20 cellular contexts compared by ENCODE assay signal in the genomic region with DNA sequence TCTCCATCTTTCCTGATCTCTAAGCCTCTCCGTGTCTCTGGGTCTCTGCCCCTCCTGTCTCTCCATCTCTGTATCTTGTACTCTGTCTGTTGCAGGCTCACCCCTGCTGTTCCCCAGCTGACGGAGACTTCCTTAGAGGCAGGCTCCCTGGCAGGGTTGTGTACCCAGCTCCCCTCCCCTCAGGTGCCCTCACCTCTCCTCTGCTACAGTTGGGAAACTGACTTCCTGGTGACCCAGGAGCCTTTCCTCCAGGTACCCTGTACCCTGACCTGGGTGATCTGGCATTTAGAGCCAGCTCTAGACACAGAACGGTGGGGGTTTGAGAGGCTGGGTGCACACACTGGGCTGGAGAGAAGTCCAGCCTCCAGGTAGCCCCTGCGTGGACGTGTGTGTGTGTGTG. TPM values are rescaled to one million over a fixed set of nuclear protein-coding genes. Genes with fewer than 3 reads are reported as not detected.
A peak's percentile ranks its signal among the peaks of the same experiment; 100 is the strongest.
DNase-seq lines count a peak whose midpoint lies in the region; ATAC-seq, FAIRE-seq and TF ChIP-seq lines count a peak whose summit lies in the region.
"Had no signal": no experiment of that assay in that cellular context is flagged by ENCODE, and none has a peak within 500 bp of the region (broad histone marks: within the 10 kb centered on the region; RNA-seq: fewer than 3 reads in every experiment).

No MANE protein-coding gene starts in this region.

- no peak overlapping the region for H2BK20ac ChIP-seq in H1 (ENCODE audit: low read length)

- ATAC-seq in heart right ventricle (no peak), left cardiac atrium (no peak)
- ATAC-seq: activated naive CD8-positive, alpha-beta T cell treated with anti-CD3 and anti-CD28 coated beads, Interleukin-2, amount 50 U/mL, for 24 hours; esophagus mucosa; naive thymus-derived CD4-positive, alpha-beta T cell; stimulated activated naive CD8-positive, alpha-beta T cell treated with anti-CD3 and anti-CD28 coated beads, Interleukin-15, amount 100 ng/mL, for 72 hours had no signal

- no peak overlapping the region for H3K4me2 ChIP-seq in H1 (ENCODE audit: insufficient read depth in 1 of 2, low read depth in 2 of 2, low read length in 2 of 2)

- H3K23me2 ChIP-seq in H1 (ENCODE audit: low read depth, low read length): no peaks in the 10 kb centered on the region

- TF ChIP-seq EP300 in H1 (IDR thresholded peaks at IDR 0.05; ENCODE audit: borderline replicate concordance in 1 of 2, low read depth in 2 of 2, low read length in 2 of 2) (no peak), tibial nerve (IDR thresholded peaks at IDR 0.05) (no peak)

- peak overlapping the region; percentile 29 for H3K4me3 Mint-ChIP-seq in neural crest cell
- H3K4me3 Mint-ChIP-seq: activated CD4-positive, alpha-beta T cell treated with anti-CD3 and anti-CD28 coated beads, Interleukin-2, amount 10 ng/mL, durations not matched to agents 7 days and 5 days; activated naive CD8-positive, alpha-beta T cell treated with anti-CD3 and anti-CD28 coated beads, Interleukin-2, amount 50 U/mL, for 24 hours; stimulated activated naive CD8-positive, alpha-beta T cell treated with anti-CD3 and anti-CD28 coated beads, Interleukin-15, amount 100 ng/mL, for 72 hours; T-helper 2 cell treated with Interferon-gamma antibody and Interleukin-4, amounts not matched to agents 5 μg/mL and 100 μg/mL, for 36 hours had no signal

- CTCF ChIA-PET in H1 (lab: Charles Lee; ENCODE audit: partially characterized antibody): interaction anchor here (0.6 to 5.5 kb wide), 21 partner anchors 8 to 90 kb away, joined by 3 to 38 read pairs (median 6); no protein-coding TSS in a partner anchor

- no peaks in the 10 kb centered on the region for H3K27me3 ChIP-seq in heart right ventricle
- no peaks in the 10 kb centered on the region for H3K27me3 ChIP-seq in H1 (replicated peaks in 1 of 4; ENCODE audit: control insufficient read depth in 3 of 4, extremely low read depth in 1 of 4, insufficient read depth in 3 of 4, low read length in 3 of 4)
- H3K27me3 ChIP-seq in tibial nerve: no peaks in the 10 kb centered on the region
- no peaks in the 10 kb centered on the region for H3K27me3 ChIP-seq in small intestine (ENCODE audit: control insufficient read depth in 2 of 2, insufficient read depth in 2 of 2, low read length in 2 of 2)

- peak overlapping the region; percentile 98 for H2BK15ac ChIP-seq in H1 (ENCODE audit: low read length)

- intact Hi-C loops in heart right ventricle (cut with DNase I): loop anchor here in 7 of 10 donors (5.0 kb wide), 3 partner anchors 34 to 49 kb away; no protein-coding TSS in a partner anchor
- intact Hi-C loops in left cardiac atrium (cut with DNase I): loop anchor here (5.0 kb wide), 2 partner anchors 34 to 44 kb away; no protein-coding TSS in a partner anchor

- H3K4me1 Mint-ChIP-seq in neural crest cell: peaks cover 61% of the 10 kb centered on the region

- H3K27ac Mint-ChIP-seq in neural crest cell (ENCODE audit: unreplicated experiment): peak overlapping the region; percentile 81
- H3K27ac Mint-ChIP-seq: activated CD4-positive, alpha-beta T cell treated with anti-CD3 and anti-CD28 coated beads, Interleukin-2, amount 10 ng/mL, durations not matched to agents 7 days and 5 days; activated naive CD8-positive, alpha-beta T cell treated with anti-CD3 and anti-CD28 coated beads, Interleukin-2, amount 50 U/mL, for 24 hours; stimulated activated naive CD8-positive, alpha-beta T cell treated with anti-CD3 and anti-CD28 coated beads, Interleukin-15, amount 100 ng/mL, for 72 hours; T-helper 2 cell treated with Interferon-gamma antibody and Interleukin-4, amounts not matched to agents 5 μg/mL and 100 μg/mL, for 36 hours had no signal

- peaks cover 20 to 70% (median 49%) of the 10 kb centered on the region in 9 donors for H3K4me1 ChIP-seq in heart right ventricle
- peaks cover 39 to 69% (median 61%) of the 10 kb centered on the region in 4 experiments for H3K4me1 ChIP-seq in H1 (replicated peaks in 1 of 4; ENCODE audit: control insufficient read depth in 3 of 4, insufficient read depth in 4 of 4, low read length in 3 of 4)
- peaks cover 0 to 96% (median 65%) of the 10 kb centered on the region in 4 donors for H3K4me1 ChIP-seq in tibial nerve
- no peaks in the 10 kb centered on the region for H3K4me1 ChIP-seq in small intestine (ENCODE audit: control insufficient read depth in 2 of 2, insufficient read depth in 1 of 2, low read depth in 1 of 2, low read length in 1 of 2)

- H3K9me3 ChIP-seq in heart right ventricle (no peaks in the 10 kb centered on the region), H1 (ENCODE audit: insufficient read depth in 2 of 2, low read depth in 1 of 2, low read length in 1 of 2) (no peaks in the 10 kb centered on the region), tibial nerve (no peaks in the 10 kb centered on the region), small intestine (ENCODE audit: control insufficient read depth, low read depth) (no peaks in the 10 kb centered on the region)

- no peak overlapping the region for H2AK5ac ChIP-seq in H1 (ENCODE audit: low read depth, low read length)

- H3K79me1 ChIP-seq in H1 (ENCODE audit: low read depth, low read length): peaks cover 7% of the 10 kb centered on the region

- H3K36me3 Mint-ChIP-seq in neural crest cell (ENCODE audit: low read depth): peaks cover 3% of the 10 kb centered on the region

- no peak for FAIRE-seq in H1 (lab: Jason Lieb, UNC)
- no peak for FAIRE-seq in small intestine (lab: Jason Lieb, UNC)
- FAIRE-seq: A204.1 had no signal

- no peak overlapping the region for H3K4ac ChIP-seq in H1 (replicated peaks; ENCODE audit: insufficient read length, low read depth, low read length)

- 60 to 64% methylated on average over 5 of the region's 5 CpGs for WGBS in heart right ventricle, 2 donors
- WGBS in H1 (ENCODE audit: extremely low coverage in 1 of 2, insufficient coverage in 1 of 2, insufficient read length in 1 of 2, insufficient replicate concordance in 2 of 2, low coverage in 1 of 2, low lambda C conversion rate in 2 of 2, missing lambda C conversion rate in 1 of 2), 2 experiments: 78% methylated on average over 5 of the region's 5 CpGs; no CpG with 5 or more reads in 1 of the 2 experiments
- WGBS in tibial nerve, 2 donors: 48 to 53% methylated on average over 5 of the region's 5 CpGs
- WGBS in small intestine, 3 donors: 45 to 60% (median 46%) methylated on average over 5 of the region's 5 CpGs

- no peak overlapping the region for H4K5ac ChIP-seq in H1 (ENCODE audit: insufficient read length, low read depth, low read length)

- peak overlapping the region; percentile 13; the same call in 1 of the 2 replicates for H3K18ac ChIP-seq in H1 (ENCODE audit: extremely low read depth, low read length)

- peak overlapping the region; percentile 68 for H2BK5ac ChIP-seq in H1 (ENCODE audit: low read depth, low read length)

- no peak overlapping the region for H4K91ac ChIP-seq in H1 (replicated peaks; ENCODE audit: insufficient read length, low read length)

- no peak overlapping the region for H4K8ac ChIP-seq in H1 (ENCODE audit: extremely low read depth, insufficient read depth, low read length)

- H3K9ac ChIP-seq in H1 (replicated peaks in 1 of 4; ENCODE audit: extremely low read depth in 1 of 4, low read depth in 3 of 4, low read length in 3 of 4): no peak overlapping the region
- H3K9ac ChIP-seq: GM23248 had no signal

- DNase-seq in heart right ventricle (no peak), left cardiac atrium (no peak), H1 (ENCODE audit: low read depth in 1 of 2, low spot score in 2 of 2) (no peak), neural crest cell (ENCODE audit: low read depth, low spot score) (no peak), tibial nerve (ENCODE audit: low spot score in 2 of 2) (no peak), small intestine (no peak), NCI-H748 treated with DMSO at 0.1 percent for 48 hours (lab: John Stamatoyannopoulos, UW) (no peak), D341Med (ENCODE audit: low spot score) (no peak)
- DNase-seq: activated CD4-positive, alpha-beta T cell treated with anti-CD3 and anti-CD28 coated beads, Interleukin-2, amount 10 ng/mL, durations not matched to agents 7 days and 5 days; activated naive CD8-positive, alpha-beta T cell treated with anti-CD3 and anti-CD28 coated beads, Interleukin-2, amount 50 U/mL, for 24 hours; cortex of kidney; GM23248; MM.1S; naive thymus-derived CD4-positive, alpha-beta T cell; NCI-H2081 treated with DMSO at 0.1 percent for 48 hours; SHP77 treated with DMSO at 0.1 percent for 48 hours; stimulated activated naive CD8-positive, alpha-beta T cell treated with anti-CD3 and anti-CD28 coated beads, Interleukin-15, amount 100 ng/mL, for 72 hours had no signal

- TF ChIP-seq CTCF in heart right ventricle (IDR thresholded peaks at IDR 0.05): no peak
- TF ChIP-seq CTCF in H1 (IDR thresholded peaks at IDR 0.05; ENCODE audit: control extremely low read depth in 1 of 3, insufficient read depth in 1 of 3, low read depth in 1 of 3, low read length in 3 of 3): no peak
- TF ChIP-seq CTCF in neural crest cell (conservative IDR thresholded peaks at IDR 0.05): no peak
- no peak for TF ChIP-seq CTCF in tibial nerve (IDR thresholded peaks at IDR 0.05)

- H3K14ac ChIP-seq in H1 (ENCODE audit: insufficient read length): no peak overlapping the region

- peaks cover 16 to 36% of the 10 kb centered on the region in 2 experiments for H4K20me1 ChIP-seq in H1 (replicated peaks in 1 of 2; ENCODE audit: control insufficient read depth in 1 of 2, insufficient read depth in 2 of 2, low read length in 2 of 2)

- no peak overlapping the region for H3K23ac ChIP-seq in H1 (ENCODE audit: insufficient read length)

- H3K4me3 ChIP-seq in heart right ventricle (no peak overlapping the region), H1 (ENCODE audit: extremely low read depth in 1 of 4, insufficient read depth in 2 of 4, low read depth in 3 of 4, low read length in 4 of 4) (no peak overlapping the region), tibial nerve (no peak overlapping the region), small intestine (ENCODE audit: low read depth in 1 of 2, low read length in 2 of 2) (no peak overlapping the region)
- H3K4me3 ChIP-seq: GM23248 had no signal

- H2AFZ ChIP-seq in H1 (ENCODE audit: low read length): no peak overlapping the region
- H2AFZ ChIP-seq: GM23248 had no signal

- no peak for TF ChIP-seq RAD21 in H1 (IDR thresholded peaks at IDR 0.05 in 1 of 2, conservative IDR thresholded peaks at IDR 0.05 in 1 of 2; ENCODE audit: low read depth in 2 of 2, low read length in 2 of 2)

- TF ChIP-seq POLR2A in H1 (IDR thresholded peaks at IDR 0.05; ENCODE audit: control extremely low read depth in 1 of 2, low read depth in 2 of 2, low read length in 2 of 2) (no peak), tibial nerve (IDR thresholded peaks at IDR 0.05) (no peak)

- H3K79me2 ChIP-seq in H1 (ENCODE audit: control insufficient read depth in 1 of 2, insufficient read depth in 2 of 2, low read length in 2 of 2): no peaks in the 10 kb centered on the region

- H3K36me3 ChIP-seq in heart right ventricle (peaks cover 0 to 37% (median 18%) of the 10 kb centered on the region in 9 donors), H1 (ENCODE audit: control insufficient read depth in 2 of 4, insufficient read depth in 4 of 4, low read length in 3 of 4) (peaks cover 2 to 8% (median 4%) of the 10 kb centered on the region in 4 experiments; a peak in 5 of 8 replicates), tibial nerve (peaks cover 0 to 26% (median 0%) of the 10 kb centered on the region in 3 donors), small intestine (ENCODE audit: control insufficient read depth in 2 of 2, insufficient read depth in 2 of 2, low read length in 2 of 2) (peaks cover 0 to 2% of the 10 kb centered on the region in 2 donors)

- H3K56ac ChIP-seq in H1 (replicated peaks; ENCODE audit: insufficient read length, low read depth, low read length): no peak overlapping the region

- H3K27ac ChIP-seq in heart right ventricle (peak overlapping the region; percentile 16 to 77 (median 67)), H1 (ENCODE audit: low read depth, low read length) (no peak overlapping the region), tibial nerve (peak overlapping the region; percentile 13 to 98 (median 76)), small intestine (ENCODE audit: low read depth in 1 of 2, low read length in 1 of 2) (no peak overlapping the region)
- H3K27ac ChIP-seq: GM23248 had no signal

- no peaks in the 10 kb centered on the region for H3K27me3 Mint-ChIP-seq in neural crest cell (ENCODE audit: low read depth)
- H3K27me3 Mint-ChIP-seq: activated naive CD8-positive, alpha-beta T cell treated with anti-CD3 and anti-CD28 coated beads, Interleukin-2, amount 50 U/mL, for 24 hours had no signal

- POLR2A ChIA-PET in H1 (lab: Charles Lee; ENCODE audit: partially characterized antibody): interaction anchor here (1.4 to 9.8 kb wide), 9 partner anchors 7 to 52 kb away, joined by 3 to 76 read pairs (median 12); a partner anchor contains a TSS

- no peaks in the 10 kb centered on the region for H3K9me3 Mint-ChIP-seq in neural crest cell
- H3K9me3 Mint-ChIP-seq: activated CD4-positive, alpha-beta T cell treated with anti-CD3 and anti-CD28 coated beads, Interleukin-2, amount 10 ng/mL, durations not matched to agents 7 days and 5 days; activated naive CD8-positive, alpha-beta T cell treated with anti-CD3 and anti-CD28 coated beads, Interleukin-2, amount 50 U/mL, for 24 hours; naive thymus-derived CD4-positive, alpha-beta T cell; stimulated activated naive CD8-positive, alpha-beta T cell treated with anti-CD3 and anti-CD28 coated beads, Interleukin-15, amount 100 ng/mL, for 72 hours; T-helper 2 cell treated with Interferon-gamma antibody and Interleukin-4, amounts not matched to agents 5 μg/mL and 100 μg/mL, for 36 hours had no signal

- no peak overlapping the region for H2BK120ac ChIP-seq in H1 (replicated peaks; ENCODE audit: low read depth, low read length)

- peak overlapping the region; percentile 99; the same call in 1 of the 2 replicates for H2BK12ac ChIP-seq in H1 (ENCODE audit: low read depth, low read length)

RNA-seq across cellular contexts. Expression of a gene that starts 37.7 kb away (rescaled TPM):
- 10 to 100 TPM; 30.7 to 51.6 (median 37.9) TPM for total RNA-seq in heart right ventricle
- polyA plus RNA-seq in heart right ventricle: 10 to 100 TPM; 28.7 to 31.4 TPM
- total RNA-seq in left cardiac atrium: 10 to 100 TPM; 33.4 to 44.1 TPM
- 74.0 and 78.3 TPM in 2 replicates for total RNA-seq in H1 (2021; fragmentation: NEBNext Ultra II Directional; extraction: Animal tissue kit (Norgen Biotek cat#: 25700))
- 61.4 and 83.5 TPM in 2 replicates for polyA plus RNA-seq in H1 (2011; rRNA removed)
- polyA plus RNA-seq in H1 (2011; cell fraction: cytosol; rRNA removed): 68.8 TPM
- polyA plus RNA-seq in H1 (2011; cell fraction: nucleus; rRNA removed): 52.7 TPM
- 35.6 to 47.4 TPM (median 43.3 TPM) in 4 replicates for polyA plus RNA-seq in H1 (2012, experiment 1 of 2)
- 56.6 TPM for polyA plus RNA-seq in H1 (2012, experiment 2 of 2)
- 62.3 TPM for polyA plus RNA-seq in H1 (2013, experiment 1 of 2)
- 67.3 TPM for polyA plus RNA-seq in H1 (2013, experiment 2 of 2)
- polyA minus RNA-seq in H1 (2011; rRNA and poly(A)+ RNA removed): 25.6 and 39.8 TPM in 2 replicates
- polyA minus RNA-seq in H1 (2011; cell fraction: cytosol; rRNA and poly(A)+ RNA removed): 50.7 TPM
- polyA minus RNA-seq in H1 (2011; cell fraction: nucleus; rRNA and poly(A)+ RNA removed): 39.2 TPM
- total RNA-seq in neural crest cell: 29.2 and 30.4 TPM in 2 replicates
- 10 to 100 TPM; 45.0 to 80.4 (median 67.0) TPM for total RNA-seq in tibial nerve
- polyA plus RNA-seq in small intestine: 10 to 100 TPM in 2 of 3 donors, 1 to 10 TPM in 1; 3.8 to 21.9 (median 14.6) TPM

Comparison
In these comparisons a context has a peak if more than half of its experiments do, and no peak if none do; other contexts are left out.
1. H3K27ac ChIP-seq: peak in heart right ventricle (10 of 10) and tibial nerve (4 of 4); none in H1 (single experiment) and small intestine (0 of 2).